Comparison of ENCODE assay signal across 35 cellular contexts in the genomic region with DNA sequence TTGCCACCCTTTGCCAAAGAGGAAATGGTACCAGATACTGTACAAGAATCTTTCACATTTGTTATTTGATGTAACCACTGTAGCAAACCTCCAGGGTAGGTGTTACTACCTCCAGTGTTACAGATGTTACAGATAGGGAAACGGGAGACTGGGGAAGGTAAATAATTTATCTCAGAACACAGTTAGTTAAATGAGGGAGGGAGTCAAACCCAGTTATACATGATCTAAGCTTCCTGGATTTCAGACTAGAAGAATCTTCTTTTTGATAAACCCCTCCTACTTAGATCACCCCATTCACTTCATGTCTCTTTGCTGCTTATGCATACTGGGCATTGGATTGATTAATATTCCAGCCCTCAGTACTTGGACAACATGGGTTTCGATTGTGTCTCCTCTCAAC.
"Had no signal": no experiment of that assay in that cellular context is flagged by ENCODE, and none has a peak within 500 bp of the region (broad histone marks: within the 10 kb centered on the region; RNA-seq: fewer than 3 reads in every experiment).

No MANE protein-coding gene starts in this region.

- H3K4me3 ChIP-seq: MG63 had no signal

- H3K36me3 ChIP-seq: MG63 had no signal

- H3K27me3 ChIP-seq: MG63 had no signal

- H3K9me3 ChIP-seq: MG63 had no signal

- DNase-seq: MG63, MM.1S, MV-4-11, NCI-H1048, NCI-H1092, NCI-H1092 treated with DMSO at 0.1 percent for 48 hours, NCI-H1105, NCI-H1105 treated with DMSO at 0.1 percent for 48 hours, NCI-H1417, NCI-H1417 treated with DMSO at 0.1 percent for 48 hours, NCI-H1436, NCI-H1436 treated with DMSO at 0.1 percent for 48 hours, NCI-H146, NCI-H1694, NCI-H1694 treated with DMSO at 0.1 percent for 48 hours, NCI-H187, NCI-H187 treated with DMSO at 0.1 percent for 48 hours, NCI-H1930, NCI-H2029, NCI-H2029 treated with DMSO at 0.1 percent for 48 hours, NCI-H2081, NCI-H2081 treated with DMSO at 0.1 percent for 48 hours, NCI-H2107, NCI-H2171, NCI-H2171 treated with DMSO at 0.1 percent for 48 hours, NCI-H2227 treated with DMSO at 0.1 percent for 48 hours, NCI-H226, NCI-H345, NCI-H446, NCI-H446 treated with DMSO at 0.1 percent for 48 hours, NCI-H510A, NCI-H510A treated with DMSO at 0.1 percent for 48 hours, NCI-H524, NCI-H524 treated with DMSO at 0.1 percent for 48 hours, NCI-H526 had no signal
